14 cellular contexts compared by ENCODE assay signal in genomic region chr2:128378231-128379020, GRCh38. TPM values are rescaled to one million over a fixed set of nuclear protein-coding genes. Genes with fewer than 3 reads are reported as not detected.
A peak's percentile ranks its signal among the peaks of the same experiment; 100 is the strongest.
DNase-seq lines count a peak whose midpoint lies in the region; ATAC-seq and TF ChIP-seq lines count a peak whose summit lies in the region.
"Had no signal": no experiment of that assay in that cellular context is flagged by ENCODE, and none has a peak within 500 bp of the region (broad histone marks: within the 10 kb centered on the region; RNA-seq: fewer than 3 reads in every experiment).

No MANE protein-coding gene starts in this region.

- no peak for TF ChIP-seq CTCF in GM23338 (conservative IDR thresholded peaks at IDR 0.05; ENCODE audit: low read depth in 2 of 2)
- TF ChIP-seq CTCF in chondrocyte (IDR thresholded peaks at IDR 0.05), result no peak
- TF ChIP-seq CTCF in spleen (IDR thresholded peaks at IDR 0.05 in 8 of 11, conservative IDR thresholded peaks at IDR 0.05 in 3 of 11), result no peak
- TF ChIP-seq CTCF in osteocyte (IDR thresholded peaks at IDR 0.05), result no peak

- no peaks in the 10 kb centered on the region for H3K9me2 ChIP-seq in GM23338 (ENCODE audit: insufficient read depth)

- H3K9ac ChIP-seq in mesenchymal stem cell (ENCODE audit: low read length), result no peak overlapping the region

- H3K4me1 ChIP-seq in GM23338 (ENCODE audit: insufficient read depth) (peaks cover 8% of the 10 kb centered on the region; the same call in 1 of the 2 replicates), mesenchymal stem cell (ENCODE audit: control insufficient read depth, insufficient read depth, low read depth, low read length) (peaks cover 52% of the 10 kb centered on the region), spleen (peaks cover 0 to 43% (median 19%) of the 10 kb centered on the region in 6 donors)

- 88% methylated on average over 16 of the region's 16 CpGs for WGBS in mesenchymal stem cell
- WGBS in spleen, 5 donors, result 83 to 92% (median 84%) methylated on average over 11 to 16 of the region's 16 CpGs

- H2AK5ac ChIP-seq in mesenchymal stem cell (ENCODE audit: low read length, severe bottlenecking), result peak overlapping the region; percentile 66

- H3F3A ChIP-seq in GM23338 (replicated peaks; ENCODE audit: low read depth), result no peaks in the 10 kb centered on the region

- no peak for ATAC-seq in GM23338
- no peak for ATAC-seq in effector memory CD8-positive, alpha-beta T cell (replicated peaks)
- no peak for ATAC-seq in GM21825 (IDR thresholded peaks at IDR 0.05; ENCODE audit: unreplicated experiment)
- ATAC-seq: natural killer cell had no signal

- peak overlapping the region; percentile 90 for H2BK15ac ChIP-seq in mesenchymal stem cell (ENCODE audit: low read depth, poor library complexity, severe bottlenecking)

- peak overlapping the region; percentile 99 for H4K91ac ChIP-seq in mesenchymal stem cell (ENCODE audit: low read length)

- H2BK5ac ChIP-seq in mesenchymal stem cell (ENCODE audit: low read depth, low read length, poor library complexity, severe bottlenecking), result no peak overlapping the region

- H2BK12ac ChIP-seq in mesenchymal stem cell (ENCODE audit: low read length in 2 of 2), result peak overlapping the region; percentile 96 to 99

- peak overlapping the region; percentile 41 to 83 for H3K18ac ChIP-seq in mesenchymal stem cell (ENCODE audit: low read depth in 1 of 2, low read length in 2 of 2)

- H3K14ac ChIP-seq in mesenchymal stem cell (ENCODE audit: low read length in 2 of 2), result peak overlapping the region in 1 of 2 experiments; percentile 84

- no peak overlapping the region for H3K23ac ChIP-seq in mesenchymal stem cell (ENCODE audit: low read length in 2 of 2)

- H3K4ac ChIP-seq in mesenchymal stem cell (ENCODE audit: low read depth in 1 of 2, low read length in 2 of 2), result peak overlapping the region; percentile 87 to 88

- H3K27ac Mint-ChIP-seq in GM23338, result no peak overlapping the region
- no peak overlapping the region for H3K27ac Mint-ChIP-seq in chondrocyte (ENCODE audit: unreplicated experiment)
- no peak overlapping the region for H3K27ac Mint-ChIP-seq in osteocyte (ENCODE audit: unreplicated experiment)
- no peak overlapping the region for H3K27ac Mint-ChIP-seq in effector memory CD8-positive, alpha-beta T cell
- H3K27ac Mint-ChIP-seq: activated CD4-positive, alpha-beta memory T cell treated with anti-CD3 and anti-CD28 coated beads, Interleukin-2, amount 10 ng/mL, durations not matched to agents 7 days and 5 days; natural killer cell had no signal

- DNase-seq in GM23338 (ENCODE audit: low spot score) (no peak), chondrocyte (ENCODE audit: low spot score) (peak; percentile 84), mesenchymal stem cell (no peak), spleen (peak; percentile 69), inferior parietal cortex (ENCODE audit: extremely low spot score) (no peak), osteocyte (ENCODE audit: extremely low spot score, unreplicated experiment) (no peak)
- no peak for DNase-seq in effector memory CD8-positive, alpha-beta T cell
- DNase-seq: activated CD4-positive, alpha-beta memory T cell treated with anti-CD3 and anti-CD28 coated beads, Interleukin-2, amount 10 ng/mL, durations not matched to agents 7 days and 5 days; DMS 273 treated with DMSO at 0.1 percent for 48 hours; natural killer cell; NCI-H2029 treated with DMSO at 0.1 percent for 48 hours; NCI-H526; T-helper 9 cell had no signal

- H3K4me1 Mint-ChIP-seq in GM23338, result peaks cover 26% of the 10 kb centered on the region
- H3K4me1 Mint-ChIP-seq in chondrocyte (ENCODE audit: low read depth), result peaks cover 36% of the 10 kb centered on the region
- H3K4me1 Mint-ChIP-seq in osteocyte (ENCODE audit: unreplicated experiment), result peaks cover 45% of the 10 kb centered on the region
- peaks cover 18 to 34% of the 10 kb centered on the region in 2 donors for H3K4me1 Mint-ChIP-seq in effector memory CD8-positive, alpha-beta T cell (ENCODE audit: low read depth in 2 of 2)
- H3K4me1 Mint-ChIP-seq: activated CD4-positive, alpha-beta memory T cell treated with anti-CD3 and anti-CD28 coated beads, Interleukin-2, amount 10 ng/mL, durations not matched to agents 7 days and 5 days had no signal

- H4K8ac ChIP-seq in mesenchymal stem cell (ENCODE audit: low read length), result peak overlapping the region; percentile 93

- no peaks in the 10 kb centered on the region for H3K9me3 Mint-ChIP-seq in GM23338
- no peaks in the 10 kb centered on the region for H3K9me3 Mint-ChIP-seq in chondrocyte (ENCODE audit: low read depth)
- no peaks in the 10 kb centered on the region for H3K9me3 Mint-ChIP-seq in osteocyte (ENCODE audit: unreplicated experiment)
- no peaks in the 10 kb centered on the region for H3K9me3 Mint-ChIP-seq in effector memory CD8-positive, alpha-beta T cell
- H3K9me3 Mint-ChIP-seq: activated CD4-positive, alpha-beta memory T cell treated with anti-CD3 and anti-CD28 coated beads, Interleukin-2, amount 10 ng/mL, durations not matched to agents 7 days and 5 days; natural killer cell had no signal

- no peaks in the 10 kb centered on the region for H4K20me1 ChIP-seq in GM23338 (replicated peaks; ENCODE audit: insufficient read depth)

- TF ChIP-seq POLR2A in spleen (IDR thresholded peaks at IDR 0.05), result no peak

- no peaks in the 10 kb centered on the region for H3K79me2 ChIP-seq in GM23338 (replicated peaks; ENCODE audit: insufficient read depth)

- H3K27me3 ChIP-seq in GM23338 (ENCODE audit: insufficient read depth) (no peaks in the 10 kb centered on the region), mesenchymal stem cell (ENCODE audit: control insufficient read depth in 1 of 2, insufficient read depth in 1 of 2, low read length in 2 of 2) (peaks cover 0 to 9% of the 10 kb centered on the region in 2 experiments), spleen (replicated peaks in 1 of 7) (peaks cover 0 to 16% (median 0%) of the 10 kb centered on the region in 7 donors)

- H2BK120ac ChIP-seq in mesenchymal stem cell (ENCODE audit: low read depth, low read length), result peak overlapping the region; percentile 96

- H3K9me3 ChIP-seq in mesenchymal stem cell (ENCODE audit: control insufficient read depth, low read length), result no peaks in the 10 kb centered on the region
- H3K9me3 ChIP-seq in spleen, result no peaks in the 10 kb centered on the region

- H3K27me3 Mint-ChIP-seq in GM23338 (ENCODE audit: insufficient read depth, low read depth, poor library complexity) (peaks cover 5% of the 10 kb centered on the region), chondrocyte (ENCODE audit: low read depth) (no peaks in the 10 kb centered on the region), osteocyte (ENCODE audit: unreplicated experiment) (no peaks in the 10 kb centered on the region)
- peaks cover 16 to 65% of the 10 kb centered on the region in 2 donors for H3K27me3 Mint-ChIP-seq in effector memory CD8-positive, alpha-beta T cell
- H3K27me3 Mint-ChIP-seq: activated CD4-positive, alpha-beta memory T cell treated with anti-CD3 and anti-CD28 coated beads, Interleukin-2, amount 10 ng/mL, durations not matched to agents 7 days and 5 days had no signal

- no peaks in the 10 kb centered on the region for H3K79me1 ChIP-seq in mesenchymal stem cell (replicated peaks; ENCODE audit: low read length, poor library complexity, severe bottlenecking)

- no peak overlapping the region for H3K4me3 ChIP-seq in GM23338
- H3K4me3 ChIP-seq in mesenchymal stem cell (ENCODE audit: insufficient read depth in 1 of 2, low read depth in 1 of 2, low read length in 2 of 2), result no peak overlapping the region
- H3K4me3 ChIP-seq in spleen, result no peak overlapping the region

- H3K36me3 ChIP-seq in GM23338 (ENCODE audit: insufficient read depth) (no peaks in the 10 kb centered on the region), mesenchymal stem cell (ENCODE audit: control insufficient read depth in 1 of 2, insufficient read depth in 2 of 2, low read depth in 1 of 2, low read length in 2 of 2) (no peaks in the 10 kb centered on the region), spleen (no peaks in the 10 kb centered on the region)

- H2AFZ ChIP-seq in GM23338 (peak overlapping the region; percentile 76), mesenchymal stem cell (ENCODE audit: low read depth, low read length) (no peak overlapping the region)

- H3K4me3 Mint-ChIP-seq in GM23338 (no peak overlapping the region), chondrocyte (ENCODE audit: unreplicated experiment) (no peak overlapping the region), osteocyte (ENCODE audit: unreplicated experiment) (no peak overlapping the region)
- H3K4me3 Mint-ChIP-seq in effector memory CD8-positive, alpha-beta T cell, result no peak overlapping the region
- H3K4me3 Mint-ChIP-seq: activated CD4-positive, alpha-beta memory T cell treated with anti-CD3 and anti-CD28 coated beads, Interleukin-2, amount 10 ng/mL, durations not matched to agents 7 days and 5 days; natural killer cell had no signal

- H3K36me3 Mint-ChIP-seq in GM23338 (ENCODE audit: low read depth), result no peaks in the 10 kb centered on the region
- H3K36me3 Mint-ChIP-seq in chondrocyte (ENCODE audit: low read depth), result no peaks in the 10 kb centered on the region
- H3K36me3 Mint-ChIP-seq in osteocyte (ENCODE audit: unreplicated experiment), result no peaks in the 10 kb centered on the region
- H3K36me3 Mint-ChIP-seq in effector memory CD8-positive, alpha-beta T cell (ENCODE audit: insufficient read depth), result peaks cover 3% of the 10 kb centered on the region
- H3K36me3 Mint-ChIP-seq: natural killer cell had no signal

- H3K4me2 ChIP-seq in GM23338 (no peak overlapping the region), mesenchymal stem cell (ENCODE audit: low read length, poor library complexity, severe bottlenecking) (no peak overlapping the region)

- intact Hi-C loops in spleen (cut with DNase I; ENCODE audit: low total_unique reads), result no loop called here

- H3K27ac ChIP-seq in GM23338 (ENCODE audit: low read depth) (no peak overlapping the region), mesenchymal stem cell (ENCODE audit: low read length, poor library complexity, severe bottlenecking) (no peak overlapping the region), spleen (peak overlapping the region in 5 of 8 donors; percentile 50 to 73 (median 61))

TF ChIP-seq in GM23338, 12 proteins besides CTCF, POLR2A, EP300 and RAD21 (continues in another document):
- TF ChIP-seq EZH2phosphoT487 (IDR thresholded peaks at IDR 0.05; ENCODE audit: unreplicated experiment) (no peak), ZNF331 (CRISPR knock-in tag; IDR thresholded peaks at IDR 0.05; ENCODE audit: low read depth) (no peak), NANOG (IDR thresholded peaks at IDR 0.05; ENCODE audit: borderline replicate concordance) (no peak), JUNB (IDR thresholded peaks at IDR 0.05; ENCODE audit: unreplicated experiment) (no peak), CREB1 (CRISPR knock-in tag; IDR thresholded peaks at IDR 0.05; ENCODE audit: low read depth) (no peak)

RNA-seq across cellular contexts. Expression of gene HS6ST1, which starts 59.8 kb away (rescaled TPM):
- 76.4 and 106 TPM in 2 replicates for total RNA-seq in GM23338 (2014; rRNA removed; shearing (Covaris generic))
- polyA plus RNA-seq in GM23338 (2016; fragmentation: Nextera tagmentation; extraction: Ambion mirVana) (21.1 and 22.5 TPM in 2 replicates), spleen (10 to 100 TPM in 1 of 3 donors, 1 to 10 TPM in 2; 7.2 to 24.7 (median 9.2) TPM)
- total RNA-seq in chondrocyte (30.0 to 39.2 TPM (median 33.1 TPM) in 3 replicates), spleen (10 to 100 TPM; 52.2 to 99.5 (median 66.7) TPM), osteocyte (42.6 and 43.0 TPM in 2 replicates)
- polyA plus RNA-seq in mesenchymal stem cell (2013, experiment 1 of 2), result 37.7 TPM
- polyA plus RNA-seq in mesenchymal stem cell (2013, experiment 2 of 2), result 37.3 TPM

Comparison
In these comparisons a context has a peak if more than half of its experiments do, and no peak if none do; other contexts are left out.
1. DNase-seq: peak in chondrocyte (single experiment) and spleen (single experiment); none in GM23338 (single experiment), mesenchymal stem cell (single experiment), inferior parietal cortex (single experiment), osteocyte (single experiment) and effector memory CD8-positive, alpha-beta T cell (0 of 3).
2. H3K27ac ChIP-seq: peak in spleen (5 of 8); none in GM23338 (single experiment) and mesenchymal stem cell (single experiment).